Comparison of ENCODE assay signal across 6 cellular contexts in genomic region chr4:173183659-173184247, GRCh38. TPM values are rescaled to one million over a fixed set of nuclear protein-coding genes. Genes with fewer than 3 reads are reported as not detected.
DNase-seq lines count a peak whose midpoint lies in the region; ATAC-seq, FAIRE-seq and TF ChIP-seq lines count a peak whose summit lies in the region.
"Not testable (repeated sequence)": the region's sequence is repeated elsewhere in the genome, so short reads cannot be mapped to it uniquely, and the experiment has no call there.

No MANE protein-coding gene starts in this region.

- not testable (repeated sequence) for H3K9me3 ChIP-seq in HEK293 (ENCODE audit: control insufficient read depth, insufficient read depth, low read depth, low read length); RWPE2 (ENCODE audit: severe bottlenecking); K562 (replicated peaks; ENCODE audit: control insufficient read depth, insufficient read depth, low read depth, low read length); right cardiac atrium (ENCODE audit: control insufficient read depth, low read length); trophoblast cell (ENCODE audit: insufficient read depth, low read depth, low read length)

- H2BK120ac ChIP-seq in trophoblast cell (ENCODE audit: insufficient read depth, low read length, poor library complexity), result not testable (repeated sequence)

- 100% methylated on average over 5 of the region's 50 CpGs for WGBS in K562 (ENCODE audit: insufficient coverage, low coverage, missing lambda C conversion rate)
- 98% methylated on average over 47 of the region's 50 CpGs for WGBS in right cardiac atrium
- no CpG with 5 or more reads among the region's 50 CpGs for WGBS in trophoblast cell (ENCODE audit: extremely low coverage, insufficient coverage, insufficient read length)

- not testable (repeated sequence) for TF ChIP-seq EP300 in K562 (IDR thresholded peaks at IDR 0.05; ENCODE audit: low read length)

- H3K4ac ChIP-seq in trophoblast cell (ENCODE audit: low read depth, low read length), result peak overlapping the region; percentile 46

- H2BK12ac ChIP-seq in trophoblast cell (ENCODE audit: low read length), result not testable (repeated sequence)

- H2AFZ ChIP-seq in K562 (ENCODE audit: low read depth, low read length); trophoblast cell (ENCODE audit: insufficient read depth, low read length, poor library complexity): not testable (repeated sequence)

- H3K79me2 ChIP-seq in K562 (ENCODE audit: control insufficient read depth, insufficient read depth, low read length), result peaks cover 85% of the 10 kb centered on the region
- H3K79me2 ChIP-seq in trophoblast cell (ENCODE audit: control insufficient read depth, insufficient read depth, low read length, poor library complexity), result not testable (repeated sequence)

- H3K4me3 ChIP-seq in HEK293 (ENCODE audit: low read depth, low read length); RWPE2 (ENCODE audit: severe bottlenecking); K562; right cardiac atrium (ENCODE audit: low read length); trophoblast cell (ENCODE audit: low read depth, low read length): not testable (repeated sequence)

- H4K20me1 ChIP-seq in K562 (replicated peaks; ENCODE audit: control insufficient read depth, insufficient read depth, low read length), result not testable (repeated sequence)

- H3K27me3 Mint-ChIP-seq in stimulated activated naive CD8-positive, alpha-beta T cell treated with anti-CD3 and anti-CD28 coated beads, Interleukin-15, amount 100 ng/mL, for 72 hours, result not testable (repeated sequence)

- H3K4me1 Mint-ChIP-seq in stimulated activated naive CD8-positive, alpha-beta T cell treated with anti-CD3 and anti-CD28 coated beads, Interleukin-15, amount 100 ng/mL, for 72 hours, result peaks cover 18% of the 10 kb centered on the region

- intact Hi-C loops in K562 (cut with micrococcal nuclease); right cardiac atrium (cut with DNase I): not testable (repeated sequence)

- not testable (repeated sequence) for H3K4me2 ChIP-seq in K562 (ENCODE audit: insufficient read depth, low read length); trophoblast cell (ENCODE audit: low read length)

- H3K4me3 Mint-ChIP-seq in stimulated activated naive CD8-positive, alpha-beta T cell treated with anti-CD3 and anti-CD28 coated beads, Interleukin-15, amount 100 ng/mL, for 72 hours, result not testable (repeated sequence)

- H3K18ac ChIP-seq in trophoblast cell (ENCODE audit: low read length), result not testable (repeated sequence)

- H3K27ac Mint-ChIP-seq in stimulated activated naive CD8-positive, alpha-beta T cell treated with anti-CD3 and anti-CD28 coated beads, Interleukin-15, amount 100 ng/mL, for 72 hours, result peak overlapping the region in 1 of 2 donors; percentile 86

- H3K9me3 Mint-ChIP-seq in stimulated activated naive CD8-positive, alpha-beta T cell treated with anti-CD3 and anti-CD28 coated beads, Interleukin-15, amount 100 ng/mL, for 72 hours, result not testable (repeated sequence)

- CTCF ChIA-PET in HEK293 (lab: Yijun Ruan, JAX), result interaction anchor here (0.7 kb wide), 1 partner anchor 15 kb away, joined by 3 read pairs; no protein-coding TSS in a partner anchor
- CTCF ChIA-PET in K562 (lab: Yijun Ruan, JAX; ENCODE audit: low intra/inter-chr PET ratio), result not testable (repeated sequence)

- not testable (repeated sequence) for DNase-seq in RWPE2 (ENCODE audit: low spot score); K562 (ENCODE audit: extremely low read depth in 1 of 4, low spot score in 3 of 4); trophoblast cell; stimulated activated naive CD8-positive, alpha-beta T cell treated with anti-CD3 and anti-CD28 coated beads, Interleukin-15, amount 100 ng/mL, for 72 hours
- DNase-seq in right cardiac atrium, result peak in 2 of 3 donors; percentile 24 to 59

- H3K4me1 ChIP-seq in HEK293 (ENCODE audit: control insufficient read depth, insufficient read depth, low read length) (peaks cover 34% of the 10 kb centered on the region), RWPE2 (ENCODE audit: insufficient read depth, poor library complexity, severe bottlenecking) (peaks cover 50% of the 10 kb centered on the region), K562 (replicated peaks in 1 of 2; ENCODE audit: control insufficient read depth in 2 of 2, insufficient read depth in 2 of 2, low read length in 2 of 2) (peaks cover 5 to 18% of the 10 kb centered on the region in 2 experiments)
- H3K4me1 ChIP-seq in right cardiac atrium (ENCODE audit: control insufficient read depth, insufficient read depth, low read length); trophoblast cell (ENCODE audit: control insufficient read depth in 1 of 2, insufficient read depth in 2 of 2, low read length in 2 of 2): not testable (repeated sequence)

- not testable (repeated sequence) for H3K27ac ChIP-seq in HEK293 (ENCODE audit: extremely low read depth, low read depth, low read length); K562 (ENCODE audit: extremely low read depth, low read depth, low read length); right cardiac atrium (ENCODE audit: low read length); trophoblast cell (ENCODE audit: low read depth, low read length)
- peak overlapping the region; percentile 78 for H3K27ac ChIP-seq in RWPE2 (ENCODE audit: poor library complexity, severe bottlenecking)

- ATAC-seq in RWPE2 (ENCODE audit: low read depth); K562; right cardiac atrium: not testable (repeated sequence)
- ATAC-seq in stimulated activated naive CD8-positive, alpha-beta T cell treated with anti-CD3 and anti-CD28 coated beads, Interleukin-15, amount 100 ng/mL, for 72 hours, result peak; percentile 78

- not testable (repeated sequence) for H3K23ac ChIP-seq in trophoblast cell (ENCODE audit: low read length)

- not testable (repeated sequence) for H2BK5ac ChIP-seq in trophoblast cell (ENCODE audit: low read depth, low read length, poor library complexity)

- not testable (repeated sequence) for FAIRE-seq in K562 (lab: Jason Lieb, UNC)

- BruUV-seq in K562 (replicated peaks; lab: Mats Ljungman, UMichigan), result not testable (repeated sequence)

- H4K12ac ChIP-seq in trophoblast cell (ENCODE audit: low read depth, low read length), result not testable (repeated sequence)

- not testable (repeated sequence) for TF ChIP-seq CTCF in HEK293 (tag by site-specific recombination; IDR thresholded peaks at IDR 0.05); RWPE2 (IDR thresholded peaks at IDR 0.05; ENCODE audit: poor library complexity, severe bottlenecking); K562 (IDR thresholded peaks at IDR 0.05 in 2 of 3, conservative IDR thresholded peaks at IDR 0.05 in 1 of 3; ENCODE audit: insufficient read depth in 2 of 3, low read depth in 1 of 3, low read length in 3 of 3)

- not testable (repeated sequence) for H3K36me3 ChIP-seq in HEK293 (ENCODE audit: control insufficient read depth in 2 of 2, insufficient read depth in 1 of 2, low read length in 2 of 2); RWPE2 (ENCODE audit: low read depth); K562 (ENCODE audit: control insufficient read depth, insufficient read depth, low read length); trophoblast cell (ENCODE audit: control insufficient read depth in 1 of 2, insufficient read depth in 2 of 2, low read length in 2 of 2)

- not testable (repeated sequence) for TF ChIP-seq RAD21 in K562 (CRISPR knock-in tag; conservative IDR thresholded peaks at IDR 0.05 in 1 of 2, IDR thresholded peaks at IDR 0.05 in 1 of 2)

- H4K8ac ChIP-seq in trophoblast cell (ENCODE audit: low read depth, low read length), result not testable (repeated sequence)

- not testable (repeated sequence) for H3K27me3 ChIP-seq in RWPE2 (ENCODE audit: insufficient read depth, poor library complexity, severe bottlenecking); K562 (ENCODE audit: control insufficient read depth in 2 of 2, insufficient read depth in 2 of 2, low read length in 2 of 2); right cardiac atrium (ENCODE audit: control insufficient read depth, insufficient read depth); trophoblast cell (ENCODE audit: insufficient read depth, low read length)

- POLR2A ChIA-PET in HEK293 (lab: Yijun Ruan, JAX); K562 (lab: Yijun Ruan, JAX): not testable (repeated sequence)

- not testable (repeated sequence) for H3K9me1 ChIP-seq in K562 (ENCODE audit: control insufficient read depth, insufficient read depth, low read length)

- not testable (repeated sequence) for H2AK5ac ChIP-seq in trophoblast cell (ENCODE audit: low read length)

- not testable (repeated sequence) for H3K79me1 ChIP-seq in trophoblast cell (ENCODE audit: low read length)

- in situ Hi-C loops in K562 (cut with MboI), result not testable (repeated sequence)

- H3K9ac ChIP-seq in K562 (ENCODE audit: insufficient read depth in 1 of 2, low read depth in 2 of 2, low read length in 2 of 2); trophoblast cell (ENCODE audit: low read length): not testable (repeated sequence)

- not testable (repeated sequence) for TF ChIP-seq POLR2A in K562 (conservative IDR thresholded peaks at IDR 0.05)

- H3K14ac ChIP-seq in trophoblast cell (ENCODE audit: low read length), result not testable (repeated sequence)

- not testable (repeated sequence) for H4K91ac ChIP-seq in trophoblast cell (ENCODE audit: low read depth, low read length)

RNA-seq across cellular contexts. Expression of gene GALNT7, which starts 15.1 kb away (rescaled TPM):
- total RNA-seq in K562 (2011; cell fraction: chromatin; rRNA removed; ENCODE audit: low replicate concordance), result 42.3 and 108 TPM in 2 replicates
- 23.0 and 36.6 TPM in 2 replicates for total RNA-seq in K562 (2011; cell fraction: nucleolus; rRNA removed)
- 55.6 and 77.9 TPM in 2 replicates for total RNA-seq in K562 (2011; cell fraction: nucleoplasm; rRNA removed)
- total RNA-seq in K562 (2014; rRNA removed), result 17.7 and 19.4 TPM in 2 replicates
- 33.4 and 38.6 TPM in 2 replicates for total RNA-seq in K562 (2014; rRNA removed; fragmentation: Illumina TruSeq; extraction: Trizol)
- total RNA-seq in K562 (2015; rRNA removed; fragmentation: Illumina TruSeq; extraction: Trizol), result 31.8 and 38.7 TPM in 2 replicates
- 31.1 and 33.2 TPM in 2 replicates for total RNA-seq in K562 (2021)
- polyA plus RNA-seq in K562 (2011; rRNA removed), result 21.3 and 33.2 TPM in 2 replicates
- 4.3 and 9.6 TPM in 2 replicates for polyA plus RNA-seq in K562 (2011; cell fraction: cytosol; rRNA removed)
- polyA plus RNA-seq in K562 (2011; cell fraction: nucleus; rRNA removed), result 29.3 and 34.4 TPM in 2 replicates
- 21.2 and 27.6 TPM in 2 replicates for polyA plus RNA-seq in K562 (2012)
- 27.3 and 32.8 TPM in 2 replicates for polyA plus RNA-seq in K562 (2014; fragmentation: Illumina TruSeq; extraction: Trizol)
- 10 to 100 TPM; 16.7 to 26.1 TPM for polyA plus RNA-seq in K562 (2014; fragmentation: Nextera tagmentation; extraction: Ambion mirVana)
- polyA plus RNA-seq in K562 (2014; rRNA removed), result 21.1 and 21.6 TPM in 2 replicates
- 50.8 and 57.2 TPM in 2 replicates for polyA minus RNA-seq in K562 (2011; rRNA and poly(A)+ RNA removed)
- 15.0 and 22.5 TPM in 2 replicates for polyA minus RNA-seq in K562 (2011; cell fraction: cytosol; rRNA and poly(A)+ RNA removed)
- 31.9 and 40.0 TPM in 2 replicates for polyA minus RNA-seq in K562 (2011; cell fraction: nucleus; rRNA and poly(A)+ RNA removed)
- total RNA-seq in right cardiac atrium, result 10 to 100 TPM in 1 of 4 donors, 1 to 10 TPM in 3; 7.0 to 11.0 (median 8.4) TPM
- polyA plus RNA-seq in right cardiac atrium, result 3.6 TPM
- polyA plus RNA-seq in trophoblast cell (2013), result 21.4 and 21.7 TPM in 2 replicates
